ENCODE assay signal across 1 cellular context in genomic region chr10:43131256-43131655, GRCh38.
TF ChIP-seq lines count a peak whose summit lies in the region.

No MANE protein-coding gene starts in this region.

TF ChIP-seq in A549, 52 proteins besides CTCF, POLR2A, EP300 and RAD21 (continued from another document):
- TF ChIP-seq HMGXB4 (CRISPR knock-in tag; IDR thresholded peaks at IDR 0.05; ENCODE audit: borderline replicate concordance) (no peak), MAFK (IDR thresholded peaks at IDR 0.05; ENCODE audit: partially characterized antibody) (peak; percentile 29)
